In genomic region chr4:163384926-163385325, GRCh38 we compare ENCODE assay signal across 18 cellular contexts. TPM values are rescaled to one million over a fixed set of nuclear protein-coding genes. Genes with fewer than 3 reads are reported as not detected.
DNase-seq lines count a peak whose midpoint lies in the region; ATAC-seq, FAIRE-seq and TF ChIP-seq lines count a peak whose summit lies in the region.
"Had no signal": no experiment of that assay in that cellular context is flagged by ENCODE, and none has a peak within 500 bp of the region (broad histone marks: within the 10 kb centered on the region; RNA-seq: fewer than 3 reads in every experiment).

No MANE protein-coding gene starts in this region.

- H3K27me3 Mint-ChIP-seq in Calu3 (ENCODE audit: unreplicated experiment) = no peaks in the 10 kb centered on the region
- no peaks in the 10 kb centered on the region for H3K27me3 Mint-ChIP-seq in progenitor cell of endocrine pancreas

- H3K79me1 ChIP-seq in neuronal stem cell (ENCODE audit: low read depth, low read length) = no peaks in the 10 kb centered on the region

- no peak overlapping the region for H2BK120ac ChIP-seq in neuronal stem cell (ENCODE audit: low read depth, low read length)

- ATAC-seq in PC-3 (peak; percentile 65), HepG2 (no peak)

- BruUV-seq in Calu3 (replicated peaks; lab: Mats Ljungman, UMichigan) (no TSS peak), PC-3 (replicated peaks; lab: Mats Ljungman, UMichigan) (no TSS peak), HepG2 (replicated peaks; lab: Mats Ljungman, UMichigan) (no TSS peak)

- H3K27me3 ChIP-seq in PC-3 (ENCODE audit: low read length) (no peaks in the 10 kb centered on the region), neuronal stem cell (ENCODE audit: control insufficient read depth in 3 of 3, insufficient read depth in 3 of 3, low read depth in 1 of 3, low read length in 3 of 3) (no peaks in the 10 kb centered on the region), HepG2 (ENCODE audit: control insufficient read depth in 1 of 2, insufficient read depth in 2 of 2, low read length in 2 of 2) (no peaks in the 10 kb centered on the region)
- H3K27me3 ChIP-seq: BLaER1 had no signal

- DNase-seq in Calu3 = no peak
- peak; percentile 50 for DNase-seq in PC-3
- peak; percentile 74 for DNase-seq in fibroblast of villous mesenchyme (ENCODE audit: low read depth)
- no peak for DNase-seq in neuronal stem cell (ENCODE audit: low spot score)
- DNase-seq in progenitor cell of endocrine pancreas (ENCODE audit: low spot score, unreplicated experiment) = no peak
- DNase-seq in HepG2 (ENCODE audit: low spot score) = no peak
- no peak for DNase-seq in NCI-H1417 treated with DMSO at 0.1 percent for 48 hours (lab: John Stamatoyannopoulos, UW)
- DNase-seq: CD4-positive, alpha-beta memory T cell; DND-41; EL; H9 had no signal

- H2BK15ac ChIP-seq in neuronal stem cell (ENCODE audit: low read length) = no peak overlapping the region

- H3K9ac ChIP-seq in PC-3 (ENCODE audit: low read length) = no peak overlapping the region
- no peak overlapping the region for H3K9ac ChIP-seq in neuronal stem cell (ENCODE audit: low read depth, low read length, poor library complexity)
- H3K9ac ChIP-seq in HepG2 (ENCODE audit: insufficient read depth, low read depth, low read length) = no peak overlapping the region
- H3K9ac ChIP-seq: BLaER1 had no signal

- no peaks in the 10 kb centered on the region for H3K9me2 ChIP-seq in PC-3 (replicated peaks; ENCODE audit: low read length)

- no peaks in the 10 kb centered on the region for H4K20me1 ChIP-seq in PC-3 (ENCODE audit: low read length)
- H4K20me1 ChIP-seq in HepG2 (ENCODE audit: insufficient read depth, low read length) = no peaks in the 10 kb centered on the region
- H4K20me1 ChIP-seq: BLaER1 had no signal

- H2AFZ ChIP-seq in PC-3 (ENCODE audit: low read length) (no peak overlapping the region; the same call in 1 of the 2 replicates), neuronal stem cell (ENCODE audit: low read length) (peak overlapping the region; percentile 34), HepG2 (ENCODE audit: low read length) (no peak overlapping the region)

- H3F3A ChIP-seq in PC-3 (ENCODE audit: low read length, unreplicated experiment) = no peaks in the 10 kb centered on the region

- no peak overlapping the region for H2BK12ac ChIP-seq in neuronal stem cell (ENCODE audit: low read length)

- POLR2A ChIA-PET in PC-3 (lab: Charles Lee; ENCODE audit: unreplicated experiment) = no interaction called here
- POLR2A ChIA-PET in HepG2 (lab: Yijun Ruan, JAX) = no interaction called here

- H3K9me3 Mint-ChIP-seq in Calu3 (ENCODE audit: low read depth, unreplicated experiment) (no peaks in the 10 kb centered on the region), progenitor cell of endocrine pancreas (ENCODE audit: low read depth) (peaks cover 3% of the 10 kb centered on the region)
- H3K9me3 Mint-ChIP-seq: H9 had no signal

- no peak overlapping the region for H3K4ac ChIP-seq in neuronal stem cell (ENCODE audit: low read length)

- no peak overlapping the region for H2BK5ac ChIP-seq in neuronal stem cell (ENCODE audit: low read length)

- H3K27ac Mint-ChIP-seq in Calu3 (ENCODE audit: unreplicated experiment) = peak overlapping the region; percentile 43
- no peak overlapping the region for H3K27ac Mint-ChIP-seq in progenitor cell of endocrine pancreas
- H3K27ac Mint-ChIP-seq: CD14-positive monocyte; CD4-positive, alpha-beta memory T cell; H9 had no signal

- TF ChIP-seq RAD21 in HepG2 (CRISPR knock-in tag; IDR thresholded peaks at IDR 0.05) = no peak

- H3K23ac ChIP-seq in neuronal stem cell (ENCODE audit: low read depth, low read length, poor library complexity) = no peak overlapping the region

- no peak for TF ChIP-seq EP300 in HepG2 (IDR thresholded peaks at IDR 0.05; ENCODE audit: low read depth in 2 of 2, low read length in 2 of 2)
- no peak for TF ChIP-seq EP300 in HepG2 (CRISPR knock-in tag; IDR thresholded peaks at IDR 0.05; ENCODE audit: borderline replicate concordance)

- H3K4me2 ChIP-seq in PC-3 (ENCODE audit: low read length) (peak overlapping the region; percentile 66), neuronal stem cell (ENCODE audit: insufficient read depth, low read length, poor library complexity, severe bottlenecking) (no peak overlapping the region), HepG2 (ENCODE audit: low read depth, low read length) (no peak overlapping the region)
- H3K4me2 ChIP-seq: BLaER1 had no signal

- peaks cover 53% of the 10 kb centered on the region for H3K4me1 Mint-ChIP-seq in Calu3 (ENCODE audit: low read depth, unreplicated experiment)
- H3K4me1 Mint-ChIP-seq in progenitor cell of endocrine pancreas (ENCODE audit: low read depth) = no peaks in the 10 kb centered on the region
- H3K4me1 Mint-ChIP-seq: CD14-positive monocyte; CD4-positive, alpha-beta memory T cell had no signal

- in situ Hi-C loops in HepG2 (cut with HindIII; ENCODE audit: extremely low pct_ligation_motif_present, low pct_unique_long_range_greater_than_20kb) = no loop called here

- H4K91ac ChIP-seq in neuronal stem cell (ENCODE audit: low read depth, low read length, poor library complexity) = no peak overlapping the region

- no peaks in the 10 kb centered on the region for H3K36me3 ChIP-seq in PC-3 (ENCODE audit: low read depth, low read length)
- no peaks in the 10 kb centered on the region for H3K36me3 ChIP-seq in neuronal stem cell (replicated peaks in 1 of 2; ENCODE audit: control insufficient read depth in 2 of 2, insufficient read depth in 2 of 2, low read length in 2 of 2)
- H3K36me3 ChIP-seq in HepG2 (replicated peaks in 1 of 2; ENCODE audit: control insufficient read depth in 1 of 2, insufficient read depth in 2 of 2, low read length in 2 of 2) = no peaks in the 10 kb centered on the region
- H3K36me3 ChIP-seq: BLaER1 had no signal

- no peak for FAIRE-seq in HepG2 (lab: Jason Lieb, UNC)
- FAIRE-seq: GM12878, GM19239, H1 had no signal

- H3K27ac ChIP-seq in PC-3 (ENCODE audit: low read length) (peak overlapping the region; percentile 78), neuronal stem cell (replicated peaks; ENCODE audit: low read length) (no peak overlapping the region), HepG2 (ENCODE audit: extremely low read length, insufficient read depth, low read length) (no peak overlapping the region)
- H3K27ac ChIP-seq: BLaER1 had no signal

- H4K8ac ChIP-seq in neuronal stem cell (ENCODE audit: low read depth, low read length) = no peak overlapping the region

- H3K4me3 Mint-ChIP-seq in Calu3 (ENCODE audit: low read depth, unreplicated experiment) = no peak overlapping the region
- H3K4me3 Mint-ChIP-seq in progenitor cell of endocrine pancreas (ENCODE audit: low read depth) = no peak overlapping the region
- H3K4me3 Mint-ChIP-seq: CD14-positive monocyte; CD4-positive, alpha-beta memory T cell; H9 had no signal

- peaks cover 4% of the 10 kb centered on the region for H3K36me3 Mint-ChIP-seq in Calu3 (ENCODE audit: insufficient read depth, unreplicated experiment)
- no peaks in the 10 kb centered on the region for H3K36me3 Mint-ChIP-seq in progenitor cell of endocrine pancreas (ENCODE audit: insufficient read depth)
- H3K36me3 Mint-ChIP-seq: CD14-positive monocyte; CD4-positive, alpha-beta memory T cell had no signal

- no peak overlapping the region for H3K14ac ChIP-seq in neuronal stem cell (ENCODE audit: low read length)

- no peaks in the 10 kb centered on the region for H3K79me2 ChIP-seq in PC-3 (ENCODE audit: low read length)
- H3K79me2 ChIP-seq in HepG2 (ENCODE audit: insufficient read depth, low read length) = no peaks in the 10 kb centered on the region

- no peaks in the 10 kb centered on the region for H3K9me3 ChIP-seq in PC-3 (ENCODE audit: low read length)
- H3K9me3 ChIP-seq in neuronal stem cell (replicated peaks in 1 of 2; ENCODE audit: control insufficient read depth in 2 of 2, insufficient read depth in 1 of 2, low read depth in 1 of 2, low read length in 2 of 2) = no peaks in the 10 kb centered on the region
- no peaks in the 10 kb centered on the region for H3K9me3 ChIP-seq in HepG2 (ENCODE audit: low read length)
- H3K9me3 ChIP-seq: BLaER1 had no signal

- no peak overlapping the region for H2AK5ac ChIP-seq in neuronal stem cell (ENCODE audit: low read depth, low read length)

- CTCF ChIA-PET in Calu3 (lab: Charles Lee) (no interaction called here), PC-3 (lab: Charles Lee) (interaction anchor here (0.6 to 0.7 kb wide), 2 partner anchors 72 to 109 kb away, joined by 6 to 10 read pairs; no protein-coding TSS in a partner anchor), HepG2 (lab: Yijun Ruan, JAX; ENCODE audit: low intra/inter-chr PET ratio, low total read pairs) (no interaction called here)

- H3K4me1 ChIP-seq in PC-3 (ENCODE audit: insufficient read depth, low read length) = peaks cover 21% of the 10 kb centered on the region
- H3K4me1 ChIP-seq in neuronal stem cell (ENCODE audit: control insufficient read depth in 2 of 2, insufficient read depth in 1 of 2, low read depth in 1 of 2, low read length in 2 of 2) = peaks cover 0 to 12% of the 10 kb centered on the region in 2 donors
- H3K4me1 ChIP-seq in HepG2 (ENCODE audit: insufficient read depth, low read length) = no peaks in the 10 kb centered on the region
- H3K4me1 ChIP-seq: BLaER1 had no signal

- intact Hi-C loops in Calu3 (cut with micrococcal nuclease; ENCODE audit: unreplicated experiment) = loop anchor here (2.0 kb wide), 1 partner anchor 110 kb away; the partner anchor contains the start of gene TMA16
- intact Hi-C loops in PC-3 (cut with micrococcal nuclease) = no loop called here
- intact Hi-C loops in HepG2 (cut with micrococcal nuclease; ENCODE audit: unreplicated experiment) = no loop called here

- H3K18ac ChIP-seq in neuronal stem cell (ENCODE audit: low read length) = no peak overlapping the region

- no peak for TF ChIP-seq POLR2A in HepG2 (IDR thresholded peaks at IDR 0.05; ENCODE audit: insufficient read depth in 1 of 2, low read depth in 2 of 2, low read length in 2 of 2)

- peak overlapping the region; percentile 35; the same call in 1 of the 2 replicates for H3K4me3 ChIP-seq in PC-3 (ENCODE audit: low read length)
- H3K4me3 ChIP-seq in fibroblast of villous mesenchyme (ENCODE audit: low read depth, low read length) = no peak overlapping the region
- H3K4me3 ChIP-seq in neuronal stem cell (ENCODE audit: low read length in 2 of 2) = no peak overlapping the region
- no peak overlapping the region for H3K4me3 ChIP-seq in HepG2 (replicated peaks in 1 of 3; ENCODE audit: insufficient read depth in 1 of 3, low read depth in 2 of 3, low read length in 3 of 3)
- H3K4me3 ChIP-seq: BLaER1, GM12878 had no signal

- TF ChIP-seq CTCF in Calu3 (IDR thresholded peaks at IDR 0.05; ENCODE audit: unreplicated experiment) (no peak), PC-3 (conservative IDR thresholded peaks at IDR 0.05; ENCODE audit: low read depth, low read length) (no peak), fibroblast of villous mesenchyme (IDR thresholded peaks at IDR 0.05; ENCODE audit: insufficient read depth, low read depth, low read length) (no peak), progenitor cell of endocrine pancreas (IDR thresholded peaks at IDR 0.05; ENCODE audit: unreplicated experiment) (no peak), HepG2 (CRISPR knock-in tag; IDR thresholded peaks at IDR 0.05) (no peak)

RNA-seq across cellular contexts. Expression of gene NPY5R, which starts 41.2 kb away (rescaled TPM):
- total RNA-seq in Calu3 (2022) = 1.2 and 1.3 TPM in 2 replicates
- total RNA-seq in PC-3 (2014; rRNA removed) = not detected in 2 replicates
- 0.32 and 0.43 TPM in 2 replicates for total RNA-seq in fibroblast of villous mesenchyme
- polyA plus RNA-seq in neuronal stem cell (2013, experiment 1 of 2) = 1.2 TPM
- polyA plus RNA-seq in neuronal stem cell (2013, experiment 2 of 2) = 1.3 TPM
- 1.1 and 1.5 TPM in 2 replicates for total RNA-seq in progenitor cell of endocrine pancreas
- not detected in 2 replicates for total RNA-seq in HepG2 (2016; rRNA removed; fragmentation: Illumina TruSeq; extraction: Trizol)
- total RNA-seq in HepG2 (2016; cell fraction: cytosol; rRNA removed; fragmentation: Illumina TruSeq; extraction: Trizol; ENCODE audit: low read depth) = not detected in 2 replicates
- not detected in 2 replicates for total RNA-seq in HepG2 (2016; cell fraction: insoluble cytoplasmic fraction; rRNA removed; fragmentation: Illumina TruSeq; extraction: Trizol)
- total RNA-seq in HepG2 (2016; cell fraction: membrane; rRNA removed; fragmentation: Illumina TruSeq; extraction: Trizol) = not detected in 2 replicates
- not detected in 2 replicates for total RNA-seq in HepG2 (2016; cell fraction: nucleus; rRNA removed; fragmentation: Illumina TruSeq; extraction: Trizol)
- polyA plus RNA-seq in HepG2 (2011; rRNA removed) = not detected in 2 replicates
- polyA plus RNA-seq in HepG2 (2011; cell fraction: cytosol; rRNA removed) = not detected in 2 replicates
- polyA plus RNA-seq in HepG2 (2011; cell fraction: nucleus; rRNA removed) = not detected in 2 replicates
- polyA plus RNA-seq in HepG2 (2012) = not detected in 2 replicates
- polyA plus RNA-seq in HepG2 (2016; cell fraction: cytosol; fragmentation: Illumina TruSeq; extraction: Trizol; ENCODE audit: low read depth) = not detected in 2 replicates
- not detected in 2 replicates for polyA plus RNA-seq in HepG2 (2016; cell fraction: insoluble cytoplasmic fraction; fragmentation: Illumina TruSeq; extraction: Trizol; ENCODE audit: low read depth)
- not detected in 2 replicates for polyA plus RNA-seq in HepG2 (2016; cell fraction: membrane; fragmentation: Illumina TruSeq; extraction: Trizol; ENCODE audit: low read depth)
- not detected in 2 replicates for polyA plus RNA-seq in HepG2 (2016; cell fraction: nucleus; fragmentation: Illumina TruSeq; extraction: Trizol; ENCODE audit: insufficient read depth, low read depth)
- polyA minus RNA-seq in HepG2 (2011; rRNA and poly(A)+ RNA removed; ENCODE audit: low replicate concordance) = not detected in 2 replicates
- not detected in 2 replicates for polyA minus RNA-seq in HepG2 (2011; cell fraction: cytosol; rRNA and poly(A)+ RNA removed)
- polyA minus RNA-seq in HepG2 (2011; cell fraction: nucleus; rRNA and poly(A)+ RNA removed) = not detected in 2 replicates
- total RNA-seq: A172; CD4-positive, alpha-beta memory T cell; G401; GM12878 had no signal
- polyA plus RNA-seq: CD14-positive monocyte; CD4-positive, alpha-beta memory T cell; GM12878 had no signal

RNA-seq across cellular contexts. Expression of gene NPY1R, which starts 52.5 kb away (rescaled TPM):
- total RNA-seq in Calu3 (2022) (6.9 and 11.3 TPM in 2 replicates), PC-3 (2014; rRNA removed) (1.3 and 1.7 TPM in 2 replicates), fibroblast of villous mesenchyme (1.6 and 3.5 TPM in 2 replicates), progenitor cell of endocrine pancreas (12.9 and 13.7 TPM in 2 replicates), HepG2 (2016; rRNA removed; fragmentation: Illumina TruSeq; extraction: Trizol) (not detected in 2 replicates)
- 2.0 TPM for polyA plus RNA-seq in neuronal stem cell (2013, experiment 1 of 2)
- polyA plus RNA-seq in neuronal stem cell (2013, experiment 2 of 2) = 1.9 TPM
- total RNA-seq in HepG2 (2016; cell fraction: cytosol; rRNA removed; fragmentation: Illumina TruSeq; extraction: Trizol; ENCODE audit: low read depth) = not detected in 2 replicates
- total RNA-seq in HepG2 (2016; cell fraction: insoluble cytoplasmic fraction; rRNA removed; fragmentation: Illumina TruSeq; extraction: Trizol) = not detected in 2 replicates
- total RNA-seq in HepG2 (2016; cell fraction: membrane; rRNA removed; fragmentation: Illumina TruSeq; extraction: Trizol) = not detected in 2 replicates
- total RNA-seq in HepG2 (2016; cell fraction: nucleus; rRNA removed; fragmentation: Illumina TruSeq; extraction: Trizol) = not detected in 2 replicates
- polyA plus RNA-seq in HepG2 (2011; rRNA removed) = not detected in 2 replicates
- polyA plus RNA-seq in HepG2 (2011; cell fraction: cytosol; rRNA removed) = not detected in 2 replicates
- polyA plus RNA-seq in HepG2 (2011; cell fraction: nucleus; rRNA removed) = not detected in 2 replicates
- polyA plus RNA-seq in HepG2 (2012) = not detected in 2 replicates
- not detected in 2 replicates for polyA plus RNA-seq in HepG2 (2016; cell fraction: cytosol; fragmentation: Illumina TruSeq; extraction: Trizol; ENCODE audit: low read depth)
- not detected in 2 replicates for polyA plus RNA-seq in HepG2 (2016; cell fraction: insoluble cytoplasmic fraction; fragmentation: Illumina TruSeq; extraction: Trizol; ENCODE audit: low read depth)
- not detected in 2 replicates for polyA plus RNA-seq in HepG2 (2016; cell fraction: membrane; fragmentation: Illumina TruSeq; extraction: Trizol; ENCODE audit: low read depth)
- polyA plus RNA-seq in HepG2 (2016; cell fraction: nucleus; fragmentation: Illumina TruSeq; extraction: Trizol; ENCODE audit: insufficient read depth, low read depth) = not detected in 2 replicates
- not detected in 2 replicates for polyA minus RNA-seq in HepG2 (2011; rRNA and poly(A)+ RNA removed; ENCODE audit: low replicate concordance)
- not detected in 2 replicates for polyA minus RNA-seq in HepG2 (2011; cell fraction: cytosol; rRNA and poly(A)+ RNA removed)
- polyA minus RNA-seq in HepG2 (2011; cell fraction: nucleus; rRNA and poly(A)+ RNA removed) = not detected in 2 replicates
- total RNA-seq: CD4-positive, alpha-beta memory T cell; G401; GM12878 had no signal
- polyA plus RNA-seq: CD14-positive monocyte; CD4-positive, alpha-beta memory T cell; GM12878 had no signal

Comparison
In these comparisons a context has a peak if more than half of its experiments do, and no peak if none do; other contexts are left out.
1. DNase-seq: peak in PC-3 (single experiment) and fibroblast of villous mesenchyme (single experiment); none in Calu3 (single experiment), neuronal stem cell (single experiment), progenitor cell of endocrine pancreas (single experiment), HepG2 (single experiment) and NCI-H1417 treated with DMSO at 0.1 percent for 48 hours (single experiment).